ENCODE assay signal across 8 cellular contexts in the genomic region with DNA sequence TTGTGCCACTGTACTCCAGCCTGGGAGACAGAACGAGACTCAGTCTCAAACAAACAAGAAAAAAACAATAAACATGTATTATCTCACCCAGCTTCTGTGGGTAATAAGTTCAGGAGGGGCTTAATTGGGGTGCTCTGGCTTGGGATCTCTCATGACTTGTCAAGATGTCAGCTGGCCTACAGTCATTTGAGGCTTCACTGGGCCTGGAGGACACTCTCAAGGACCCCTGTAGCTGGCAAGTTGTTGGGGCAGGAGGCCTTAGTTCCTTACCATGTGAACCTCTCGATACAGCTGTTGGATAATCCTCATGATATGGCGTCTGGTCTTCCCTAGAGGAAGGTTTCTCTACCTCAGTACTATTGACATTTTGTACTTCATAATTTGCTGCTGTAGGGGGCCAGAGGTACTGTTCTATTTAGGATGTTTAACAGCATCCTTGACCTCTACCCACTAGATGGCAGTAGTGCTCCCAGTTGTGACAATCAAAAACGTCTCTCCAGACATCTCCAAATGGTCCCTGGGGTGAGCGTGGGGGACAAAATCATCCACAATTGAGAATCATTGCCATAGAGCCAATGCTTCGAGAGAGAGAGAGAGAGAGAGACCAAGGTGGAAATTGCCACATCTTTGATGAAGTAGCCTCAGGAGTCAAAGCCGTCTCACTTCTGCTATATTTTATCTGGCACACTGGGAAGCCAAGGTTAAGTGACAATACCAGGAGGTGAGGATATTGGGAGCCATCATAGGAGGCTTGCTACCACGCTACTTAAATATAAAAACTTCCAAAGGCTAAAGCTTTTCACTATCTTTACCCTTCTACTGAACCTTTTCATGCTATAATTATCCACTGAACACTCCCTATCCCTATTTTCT. TPM values are rescaled to one million over a fixed set of nuclear protein-coding genes. Genes with fewer than 3 reads are reported as not detected.
DNase-seq lines count a peak whose midpoint lies in the region; ATAC-seq, FAIRE-seq and TF ChIP-seq lines count a peak whose summit lies in the region.

No MANE protein-coding gene starts in this region.

- intact Hi-C loops in left colon (cut with DNase I, micrococcal nuclease), result no loop called here

- peak; percentile 69 for DNase-seq in GM12864 (ENCODE audit: low read depth)
- DNase-seq in NCI-H345 (lab: John Stamatoyannopoulos, UW), result peak; percentile 47
- peak; percentile 60 for DNase-seq in bronchial epithelial cell (ENCODE audit: low read depth)
- DNase-seq in left colon, result peak; percentile 28 to 48
- DNase-seq in stimulated activated CD4-positive, alpha-beta T cell treated with anti-CD3 and anti-CD28 coated beads, TNF-alpha, amount 100 ng/mL, for 48 hours (ENCODE audit: low read depth in 3 of 3), result peak; percentile 20 to 60 (median 25)

- no peaks in the 10 kb centered on the region for H3K36me3 ChIP-seq in bronchial epithelial cell (ENCODE audit: control insufficient read depth, insufficient read depth, low read length)

- H3K4me3 ChIP-seq in GM12864 (ENCODE audit: low read depth, low read length) (no peak overlapping the region), WI38 (ENCODE audit: low read depth, low read length) (no peak overlapping the region), bronchial epithelial cell (ENCODE audit: low read depth, low read length) (no peak overlapping the region)

- ATAC-seq in HG02981 (IDR thresholded peaks at IDR 0.05; ENCODE audit: unreplicated experiment) (peak; percentile 68), left colon (peak; percentile 63), HG03039 (IDR thresholded peaks at IDR 0.05; ENCODE audit: unreplicated experiment) (no peak)

- no peaks in the 10 kb centered on the region for H3K27me3 ChIP-seq in bronchial epithelial cell (ENCODE audit: control insufficient read depth, insufficient read depth, low read length)

- TF ChIP-seq CTCF in GM12864 (IDR thresholded peaks at IDR 0.05; ENCODE audit: low read depth, low read length, missing control alignments) (peak; percentile 78), WI38 (IDR thresholded peaks at IDR 0.05; ENCODE audit: low read depth, low read length) (peak; percentile 75), bronchial epithelial cell (IDR thresholded peaks at IDR 0.05; ENCODE audit: insufficient read depth, low read length, severe bottlenecking) (peak; percentile 70)

- no peak for FAIRE-seq in bronchial epithelial cell (lab: Jason Lieb, UNC)

RNA-seq across cellular contexts. Expression of a gene that starts 23.9 kb away (rescaled TPM):
- 102 and 156 TPM in 2 replicates for total RNA-seq in bronchial epithelial cell
- total RNA-seq in left colon, result 10 to 100 TPM; 68.3 to 87.5 TPM

RNA-seq across cellular contexts. Expression of a gene that starts 30.1 kb away (rescaled TPM):
- total RNA-seq in bronchial epithelial cell, result 14.5 and 15.2 TPM in 2 replicates
- total RNA-seq in left colon, result 10 to 100 TPM; 27.0 to 31.1 TPM
